ENCODE assay signal across 1 cellular context in the genomic region with DNA sequence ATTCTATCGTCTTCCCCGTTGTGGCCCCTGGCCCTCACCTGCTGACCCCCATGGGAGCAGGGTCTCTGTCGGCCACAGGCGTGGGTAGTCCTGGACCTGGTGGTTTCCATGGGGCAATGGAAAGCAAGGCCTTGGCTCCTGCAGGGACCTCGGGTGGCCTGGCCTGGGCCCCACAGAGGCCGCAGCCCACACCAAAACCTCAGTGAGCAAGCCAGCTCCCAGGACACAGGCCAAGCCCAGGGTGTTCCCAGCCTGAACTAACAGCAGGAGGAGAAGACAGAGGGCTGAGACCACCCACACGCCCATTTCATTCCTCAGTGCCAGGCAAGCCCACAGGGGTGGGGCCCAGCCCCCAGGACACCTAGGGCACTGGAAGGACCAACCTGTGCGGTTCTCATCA.
TF ChIP-seq lines count a peak whose summit lies in the region.

No MANE protein-coding gene starts in this region.

TF ChIP-seq in HEK293, 187 proteins besides CTCF, POLR2A, EP300 and RAD21 (continued from another document):
- TF ChIP-seq, protein P1, sequence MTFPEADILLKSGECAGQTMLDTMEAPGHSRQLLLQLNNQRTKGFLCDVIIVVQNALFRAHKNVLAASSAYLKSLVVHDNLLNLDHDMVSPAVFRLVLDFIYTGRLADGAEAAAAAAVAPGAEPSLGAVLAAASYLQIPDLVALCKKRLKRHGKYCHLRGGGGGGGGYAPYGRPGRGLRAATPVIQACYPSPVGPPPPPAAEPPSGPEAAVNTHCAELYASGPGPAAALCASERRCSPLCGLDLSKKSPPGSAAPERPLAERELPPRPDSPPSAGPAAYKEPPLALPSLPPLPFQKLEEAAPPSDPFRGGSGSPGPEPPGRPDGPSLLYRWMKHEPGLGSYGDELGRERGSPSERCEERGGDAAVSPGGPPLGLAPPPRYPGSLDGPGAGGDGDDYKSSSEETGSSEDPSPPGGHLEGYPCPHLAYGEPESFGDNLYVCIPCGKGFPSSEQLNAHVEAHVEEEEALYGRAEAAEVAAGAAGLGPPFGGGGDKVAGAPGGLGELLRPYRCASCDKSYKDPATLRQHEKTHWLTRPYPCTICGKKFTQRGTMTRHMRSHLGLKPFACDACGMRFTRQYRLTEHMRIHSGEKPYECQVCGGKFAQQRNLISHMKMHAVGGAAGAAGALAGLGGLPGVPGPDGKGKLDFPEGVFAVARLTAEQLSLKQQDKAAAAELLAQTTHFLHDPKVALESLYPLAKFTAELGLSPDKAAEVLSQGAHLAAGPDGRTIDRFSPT (tag by site-specific recombination; IDR thresholded peaks at IDR 0.05), result 0 out of 2 replicates have a peak, but pooled peaks have one; percentile 24
- TF ChIP-seq ZNF777 (tag by site-specific recombination; IDR thresholded peaks at IDR 0.05; ENCODE audit: borderline replicate concordance) (no peak), ZNF626 (tag by site-specific recombination; IDR thresholded peaks at IDR 0.05) (no peak), ZIC2 (tag by site-specific recombination; IDR thresholded peaks at IDR 0.05) (0 out of 2 replicates have a peak, but pooled peaks have one; percentile 19), ZNF747 (tag by site-specific recombination; IDR thresholded peaks at IDR 0.05) (no peak)
